In the genomic region with DNA sequence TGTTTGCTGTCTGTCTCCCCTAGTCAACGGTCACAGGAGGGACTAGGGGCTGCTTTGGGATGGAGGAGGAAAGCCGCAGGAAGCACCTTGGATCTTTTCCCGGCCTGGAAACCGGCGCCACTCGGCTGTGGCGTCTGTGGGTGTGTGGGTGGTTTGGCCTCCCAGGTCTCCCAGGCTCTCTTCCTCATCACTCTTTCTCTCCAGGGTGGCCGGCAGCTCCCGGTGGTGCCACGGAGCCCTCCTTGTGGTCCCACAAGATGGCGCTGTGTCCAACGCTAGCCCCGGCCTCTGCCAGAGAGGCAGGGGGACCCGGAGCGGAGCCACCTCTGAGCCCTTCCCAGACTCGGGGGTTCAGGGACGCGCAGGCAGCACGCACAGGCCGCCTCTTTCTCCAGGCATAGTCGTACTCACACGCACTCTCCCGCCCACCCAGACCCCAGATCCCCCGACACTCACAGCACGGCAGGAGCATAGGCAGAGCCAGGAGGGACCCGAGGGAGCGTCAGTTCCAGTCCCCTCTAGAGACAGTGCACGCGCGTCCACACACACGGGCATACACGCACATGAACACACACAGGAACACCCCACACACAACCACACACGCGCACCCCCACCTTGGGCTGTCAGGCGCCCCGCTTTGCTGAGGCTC, we compare ENCODE assay signal across 8 cellular contexts. TPM values are rescaled to one million over a fixed set of nuclear protein-coding genes. Genes with fewer than 3 reads are reported as not detected.
A peak's percentile ranks its signal among the peaks of the same experiment; 100 is the strongest.
DNase-seq lines count a peak whose midpoint lies in the region; ATAC-seq and TF ChIP-seq lines count a peak whose summit lies in the region.

No MANE protein-coding gene starts in this region.

- H3K9me3 ChIP-seq in heart left ventricle, result no peaks in the 10 kb centered on the region

- peak overlapping the region in 10 of 12 donors; percentile 17 to 44 (median 24) for H3K4me3 ChIP-seq in heart left ventricle

- peaks cover 0 to 4% (median 0%) of the 10 kb centered on the region in 9 donors for H3K27me3 ChIP-seq in heart left ventricle

- no peak overlapping the region for H3K27ac ChIP-seq in heart left ventricle

- peak overlapping the region; percentile 67 for H3K4me3 Mint-ChIP-seq in activated naive CD8-positive, alpha-beta T cell
- peak overlapping the region; percentile 81 for H3K4me3 Mint-ChIP-seq in type B pancreatic cell

- TF ChIP-seq CTCF in heart left ventricle (IDR thresholded peaks at IDR 0.05) (peak; percentile 62 to 87 (median 77)), type B pancreatic cell (conservative IDR thresholded peaks at IDR 0.05) (peak; percentile 87)

- H3K9me3 Mint-ChIP-seq in activated naive CD8-positive, alpha-beta T cell (ENCODE audit: low read depth), result no peaks in the 10 kb centered on the region
- no peaks in the 10 kb centered on the region for H3K9me3 Mint-ChIP-seq in type B pancreatic cell

- ATAC-seq in heart left ventricle, result peak; percentile 80 to 94 (median 88)
- ATAC-seq in HG02870 (IDR thresholded peaks at IDR 0.05; ENCODE audit: unreplicated experiment), result no peak

- no peaks in the 10 kb centered on the region for H3K36me3 Mint-ChIP-seq in activated naive CD8-positive, alpha-beta T cell
- no peaks in the 10 kb centered on the region for H3K36me3 Mint-ChIP-seq in type B pancreatic cell

- H3K27ac Mint-ChIP-seq in activated naive CD8-positive, alpha-beta T cell, result no peak overlapping the region
- H3K27ac Mint-ChIP-seq in type B pancreatic cell, result peak overlapping the region; percentile 29

- TF ChIP-seq POLR2A in heart left ventricle (IDR thresholded peaks at IDR 0.05), result no peak

- intact Hi-C loops in heart left ventricle (cut with DNase I), result loop anchor here (1.0 to 10.0 kb wide), 14 partner anchors 151 to 371 kb away; partner anchors contain the start of gene SSBP3 (in 7 of the 10)
- intact Hi-C loops in posterior vena cava (cut with DNase I), result loop anchor here (10.0 kb wide), 2 partner anchors 73 to 283 kb away; partner anchors contain the start of gene SSBP3 (in 2 of the 2)

- peaks cover 0 to 13% (median 8%) of the 10 kb centered on the region in 12 donors for H3K4me1 ChIP-seq in heart left ventricle

- H3K4me1 Mint-ChIP-seq in activated naive CD8-positive, alpha-beta T cell (ENCODE audit: low read depth), result peaks cover 9% of the 10 kb centered on the region
- peaks cover 20% of the 10 kb centered on the region for H3K4me1 Mint-ChIP-seq in type B pancreatic cell (ENCODE audit: unreplicated experiment)

- no peaks in the 10 kb centered on the region for H3K36me3 ChIP-seq in heart left ventricle

- DNase-seq in DMS53 treated with DMSO at 0.1 percent for 48 hours (lab: John Stamatoyannopoulos, UW; ENCODE audit: unreplicated experiment), result peak; percentile 81
- peak; percentile 74 to 81 for DNase-seq in Kasumi-1 (lab: John Stamatoyannopoulos, UW)
- DNase-seq in SKM-1 treated with dmso at 0.1 percent for 144 hours (lab: John Stamatoyannopoulos, UW; ENCODE audit: unreplicated experiment), result peak; percentile 38
- DNase-seq in heart left ventricle, result peak; percentile 77 to 89 (median 82)
- peak; percentile 92 for DNase-seq in posterior vena cava (ENCODE audit: low spot score)
- DNase-seq in type B pancreatic cell (ENCODE audit: extremely low spot score, unreplicated experiment), result peak; percentile 86

- 4 to 10% (median 5%) methylated on average over 27 to 36 of the region's 36 CpGs for whole genome bisulfite sequencing in heart left ventricle, 4 donors

- H3K27me3 Mint-ChIP-seq in activated naive CD8-positive, alpha-beta T cell, result no peaks in the 10 kb centered on the region
- H3K27me3 Mint-ChIP-seq in type B pancreatic cell, result peaks cover 8% of the 10 kb centered on the region

RNA-seq across cellular contexts. Expression of gene CDCP2, which starts 31.2 kb away (rescaled TPM):
- total RNA-seq in heart left ventricle (under 1 TPM in 1 of 9 donors, not detected in 8; 0.29 TPM), posterior vena cava (under 1 TPM; 0.51 to 0.86 TPM), type B pancreatic cell (ENCODE audit: low replicate concordance) (not detected in 2 replicates)
- not detected for polyA plus RNA-seq in heart left ventricle

Comparison
In these comparisons a context has a peak if more than half of its experiments do, and no peak if none do; other contexts are left out.
1. DNase-seq: peak in every context shown above with its lines; median percentile 92 in posterior vena cava; 86 in type B pancreatic cell; 82 in heart left ventricle; 81 in DMS53 treated with DMSO at 0.1 percent for 48 hours; 78 in Kasumi-1; 38 in SKM-1 treated with dmso at 0.1 percent for 144 hours.